21 cellular contexts compared by ENCODE assay signal in the genomic region with DNA sequence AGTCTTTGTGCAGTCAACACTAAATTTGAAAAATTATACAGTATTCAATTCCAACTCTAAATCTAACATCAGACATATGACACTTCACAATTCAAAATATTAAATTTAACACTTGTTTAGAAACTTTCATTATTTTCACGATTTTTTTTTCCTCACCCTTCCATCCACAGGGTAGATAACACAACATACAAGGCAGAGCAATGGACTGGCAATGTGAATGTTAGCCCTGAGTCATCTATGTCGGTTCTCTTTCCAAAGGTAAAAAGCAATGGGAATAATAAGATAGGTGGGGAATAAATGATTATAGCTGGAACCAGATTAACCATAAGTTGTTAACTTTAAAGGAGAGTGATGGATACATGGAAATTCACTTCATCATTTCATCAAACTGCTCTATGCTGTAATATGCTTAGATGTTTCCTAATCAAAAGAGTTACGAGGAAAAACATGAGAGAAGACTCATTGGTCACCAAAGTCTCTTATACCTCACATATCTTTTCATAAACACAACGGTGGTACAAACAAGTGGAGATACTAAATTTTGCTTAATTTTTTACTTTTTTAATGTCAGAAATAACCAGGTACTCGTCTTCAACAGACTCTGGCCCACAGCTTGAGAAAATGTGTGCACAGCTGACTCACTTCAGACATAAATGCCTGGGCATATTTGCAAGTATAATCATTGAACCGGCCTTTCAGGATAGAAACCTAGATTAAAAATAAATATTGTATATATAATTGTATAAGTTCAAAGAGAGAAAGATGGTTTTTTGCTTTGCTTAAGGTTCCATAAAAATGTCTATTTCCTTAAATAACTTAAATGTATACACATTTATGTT. TPM values are rescaled to one million over a fixed set of nuclear protein-coding genes. Genes with fewer than 3 reads are reported as not detected.
A peak's percentile ranks its signal among the peaks of the same experiment; 100 is the strongest.
DNase-seq lines count a peak whose midpoint lies in the region; ATAC-seq and TF ChIP-seq lines count a peak whose summit lies in the region.
"Had no signal": no experiment of that assay in that cellular context is flagged by ENCODE, and none has a peak within 500 bp of the region (broad histone marks: within the 10 kb centered on the region; RNA-seq: fewer than 3 reads in every experiment).

No MANE protein-coding gene starts in this region.

- H3K9ac ChIP-seq in OCI-LY3 (ENCODE audit: low read length) = no peak overlapping the region
- no peak overlapping the region for H3K9ac ChIP-seq in skeletal muscle tissue (ENCODE audit: low read depth in 1 of 3, low read length in 3 of 3)

- H2AFZ ChIP-seq in OCI-LY3 (ENCODE audit: low read depth, low read length) = no peak overlapping the region

- H3K27ac ChIP-seq in OCI-LY3 (ENCODE audit: low read length) = no peak overlapping the region
- peak overlapping the region; percentile 2 for H3K27ac ChIP-seq in skeletal muscle tissue (ENCODE audit: low read depth, low read length)
- H3K27ac ChIP-seq: SJCRH30, vagina had no signal

- no peak for DNase-seq in activated CD4-positive, alpha-beta T cell treated with anti-CD3 and anti-CD28 coated beads for 36 hours
- DNase-seq in activated CD4-positive, alpha-beta T cell treated with anti-CD3 and anti-CD28 coated beads for 4 hours = no peak
- DNase-seq in fibroblast of mammary gland (ENCODE audit: low read depth) (peak; percentile 10), KBM-7 (no peak)
- DNase-seq in activated naive CD8-positive, alpha-beta T cell treated with anti-CD3 and anti-CD28 coated beads, Interleukin-2, amount 50 U/mL, for 24 hours = no peak
- DNase-seq: activated CD4-positive, alpha-beta T cell treated with anti-CD3 and anti-CD28 coated beads, Interleukin-2, amount 10 ng/mL, durations not matched to agents 7 days and 5 days; caudate nucleus; CD4-positive, alpha-beta T cell; effector CD8-positive, alpha-beta T cell; GOT3; KG1; NCI-H1105; NCI-H345; SJCRH30; T1000 had no signal

- no peak overlapping the region for H3K4me3 Mint-ChIP-seq in activated CD4-positive, alpha-beta T cell treated with anti-CD3 and anti-CD28 coated beads for 36 hours
- no peak overlapping the region for H3K4me3 Mint-ChIP-seq in activated naive CD8-positive, alpha-beta T cell treated with anti-CD3 and anti-CD28 coated beads, Interleukin-2, amount 50 U/mL, for 24 hours
- H3K4me3 Mint-ChIP-seq: activated CD4-positive, alpha-beta T cell treated with anti-CD3 and anti-CD28 coated beads, Interleukin-2, amount 10 ng/mL, durations not matched to agents 7 days and 5 days; activated naive CD8-positive, alpha-beta T cell; CD4-positive, alpha-beta T cell had no signal

- H3K9me3 Mint-ChIP-seq in activated CD4-positive, alpha-beta T cell treated with anti-CD3 and anti-CD28 coated beads for 36 hours (ENCODE audit: low read depth) = no peaks in the 10 kb centered on the region
- H3K9me3 Mint-ChIP-seq in activated naive CD8-positive, alpha-beta T cell treated with anti-CD3 and anti-CD28 coated beads, Interleukin-2, amount 50 U/mL, for 24 hours = no peaks in the 10 kb centered on the region
- H3K9me3 Mint-ChIP-seq: activated CD4-positive, alpha-beta T cell treated with anti-CD3 and anti-CD28 coated beads, Interleukin-2, amount 10 ng/mL, durations not matched to agents 7 days and 5 days; CD4-positive, alpha-beta T cell had no signal

- no peak for TF ChIP-seq CTCF in OCI-LY3 (IDR thresholded peaks at IDR 0.05; ENCODE audit: low read depth, low read length)
- no peak for TF ChIP-seq CTCF in fibroblast of mammary gland (conservative IDR thresholded peaks at IDR 0.05; ENCODE audit: control insufficient read depth, insufficient read depth, low read depth, low read length)

- H3K27me3 ChIP-seq in OCI-LY3 (ENCODE audit: low read depth, low read length) (no peaks in the 10 kb centered on the region), skeletal muscle tissue (ENCODE audit: control insufficient read depth in 3 of 3, insufficient read depth in 3 of 3, low read length in 3 of 3) (no peaks in the 10 kb centered on the region)
- H3K27me3 ChIP-seq: SJCRH30, vagina had no signal

- H3K4me1 Mint-ChIP-seq in activated CD4-positive, alpha-beta T cell treated with anti-CD3 and anti-CD28 coated beads for 36 hours = peaks cover 37% of the 10 kb centered on the region
- peaks cover 41% of the 10 kb centered on the region for H3K4me1 Mint-ChIP-seq in activated naive CD8-positive, alpha-beta T cell treated with anti-CD3 and anti-CD28 coated beads, Interleukin-2, amount 50 U/mL, for 24 hours

- POLR2A ChIA-PET in activated CD4-positive, alpha-beta T cell treated with anti-CD3 and anti-CD28 coated beads for 36 hours (lab: Charles Lee) = interaction anchor here (0.6 to 0.8 kb wide), 2 partner anchors 710 to 1290 kb away, joined by 3 to 4 read pairs; no protein-coding TSS in a partner anchor

- H3K4me2 ChIP-seq in OCI-LY3 (ENCODE audit: low read length) = peak overlapping the region; percentile 23

- no peaks in the 10 kb centered on the region for H4K20me1 ChIP-seq in OCI-LY3 (ENCODE audit: insufficient read depth, low read length)

- ATAC-seq in activated CD4-positive, alpha-beta T cell treated with anti-CD3 and anti-CD28 coated beads for 36 hours = no peak
- no peak for ATAC-seq in activated naive CD8-positive, alpha-beta T cell treated with anti-CD3 and anti-CD28 coated beads, Interleukin-2, amount 50 U/mL, for 24 hours
- ATAC-seq in GM19467 (IDR thresholded peaks at IDR 0.05; ENCODE audit: unreplicated experiment) = no peak

- CTCF ChIA-PET in activated CD4-positive, alpha-beta T cell treated with anti-CD3 and anti-CD28 coated beads for 36 hours (lab: Charles Lee) = no interaction called here

- H3K36me3 ChIP-seq in OCI-LY3 (replicated peaks; ENCODE audit: low read depth, low read length) (no peaks in the 10 kb centered on the region), skeletal muscle tissue (ENCODE audit: control insufficient read depth in 3 of 3, insufficient read depth in 3 of 3, low read length in 3 of 3) (no peaks in the 10 kb centered on the region)
- H3K36me3 ChIP-seq: SJCRH30, vagina had no signal

- peaks cover 10% of the 10 kb centered on the region for H3K36me3 Mint-ChIP-seq in activated CD4-positive, alpha-beta T cell treated with anti-CD3 and anti-CD28 coated beads for 36 hours (ENCODE audit: low read depth)
- peaks cover 8% of the 10 kb centered on the region for H3K36me3 Mint-ChIP-seq in activated naive CD8-positive, alpha-beta T cell treated with anti-CD3 and anti-CD28 coated beads, Interleukin-2, amount 50 U/mL, for 24 hours (ENCODE audit: low read depth)

- peak overlapping the region; percentile 25 for H3K27ac Mint-ChIP-seq in activated CD4-positive, alpha-beta T cell treated with anti-CD3 and anti-CD28 coated beads for 36 hours
- no peak overlapping the region for H3K27ac Mint-ChIP-seq in activated naive CD8-positive, alpha-beta T cell treated with anti-CD3 and anti-CD28 coated beads, Interleukin-2, amount 50 U/mL, for 24 hours
- H3K27ac Mint-ChIP-seq: activated CD4-positive, alpha-beta T cell treated with anti-CD3 and anti-CD28 coated beads, Interleukin-2, amount 10 ng/mL, durations not matched to agents 7 days and 5 days; activated naive CD8-positive, alpha-beta T cell; CD4-positive, alpha-beta T cell; progenitor cell of endocrine pancreas had no signal

- in situ Hi-C loops in KBM-7 (cut with MboI; ENCODE audit: low pct_unique_long_range_greater_than_20kb, low sequenced_read_pairs) = no loop called here

- no peaks in the 10 kb centered on the region; the same call in 1 of the 2 replicates for H3K79me2 ChIP-seq in OCI-LY3 (ENCODE audit: low read length)

- intact Hi-C loops in activated CD4-positive, alpha-beta T cell treated with anti-CD3 and anti-CD28 coated beads for 36 hours (cut with DNase I, micrococcal nuclease) = no loop called here

- H3K4me3 ChIP-seq in OCI-LY3 (ENCODE audit: low read length) (no peak overlapping the region; the same call in 1 of the 2 replicates), fibroblast of mammary gland (ENCODE audit: control insufficient read depth, low read depth, low read length) (no peak overlapping the region), skeletal muscle tissue (ENCODE audit: low read length in 3 of 3) (no peak overlapping the region)
- H3K4me3 ChIP-seq: SJCRH30, vagina had no signal

- no peaks in the 10 kb centered on the region for H3K9me3 ChIP-seq in OCI-LY3 (ENCODE audit: insufficient read depth, low read length)
- H3K9me3 ChIP-seq in skeletal muscle tissue (ENCODE audit: control insufficient read depth in 3 of 3, low read length in 3 of 3) = no peaks in the 10 kb centered on the region
- H3K9me3 ChIP-seq: SJCRH30, vagina had no signal

- no peaks in the 10 kb centered on the region for H3K27me3 Mint-ChIP-seq in activated CD4-positive, alpha-beta T cell treated with anti-CD3 and anti-CD28 coated beads for 36 hours
- H3K27me3 Mint-ChIP-seq in activated naive CD8-positive, alpha-beta T cell treated with anti-CD3 and anti-CD28 coated beads, Interleukin-2, amount 50 U/mL, for 24 hours = no peaks in the 10 kb centered on the region
- H3K27me3 Mint-ChIP-seq: activated CD4-positive, alpha-beta T cell treated with anti-CD3 and anti-CD28 coated beads, Interleukin-2, amount 10 ng/mL, durations not matched to agents 7 days and 5 days; activated naive CD8-positive, alpha-beta T cell; CD4-positive, alpha-beta T cell; progenitor cell of endocrine pancreas had no signal

- H3K4me1 ChIP-seq in OCI-LY3 (ENCODE audit: low read length) (peaks cover 34% of the 10 kb centered on the region), skeletal muscle tissue (ENCODE audit: control insufficient read depth in 3 of 3, insufficient read depth in 3 of 3, low read length in 3 of 3) (peaks cover 0 to 2% (median 0%) of the 10 kb centered on the region in 3 donors)
- H3K4me1 ChIP-seq: SJCRH30, vagina had no signal

RNA-seq across cellular contexts. Expression of gene RFX3, which starts 23.0 kb away (rescaled TPM):
- total RNA-seq in activated CD4-positive, alpha-beta T cell treated with anti-CD3 and anti-CD28 coated beads for 36 hours = 10 to 100 TPM; 12.5 to 16.6 TPM
- 9.9 TPM for total RNA-seq in skeletal muscle tissue
